Comparison of ENCODE assay signal across 8 cellular contexts in genomic region chr5:61277190-61277589, GRCh38. TPM values are rescaled to one million over a fixed set of nuclear protein-coding genes. Genes with fewer than 3 reads are reported as not detected.
DNase-seq lines count a peak whose midpoint lies in the region; ATAC-seq, FAIRE-seq and TF ChIP-seq lines count a peak whose summit lies in the region.

No MANE protein-coding gene starts in this region.

- H3K27ac ChIP-seq in cardiac muscle cell = no peak overlapping the region

- FAIRE-seq in GM12892 (lab: Jason Lieb, UNC) = no peak

- CTCF ChIA-PET in activated CD8-positive, alpha-beta memory T cell treated with anti-CD3 and anti-CD28 coated beads, Interleukin-2, amount 10 ng/mL, durations not matched to agents 7 days and 5 days (lab: Charles Lee) = interaction anchor here (0.7 kb wide), 1 partner anchor 578 kb away, joined by 3 read pairs; no protein-coding TSS in a partner anchor

- no peak overlapping the region for H3K27ac Mint-ChIP-seq in activated CD8-positive, alpha-beta memory T cell treated with anti-CD3 and anti-CD28 coated beads, Interleukin-2, amount 10 ng/mL, durations not matched to agents 7 days and 5 days
- peak overlapping the region; percentile 79 for H3K27ac Mint-ChIP-seq in T-helper 17 cell

- H3K9me3 Mint-ChIP-seq in activated CD8-positive, alpha-beta memory T cell treated with anti-CD3 and anti-CD28 coated beads, Interleukin-2, amount 10 ng/mL, durations not matched to agents 7 days and 5 days (ENCODE audit: low read depth) = no peaks in the 10 kb centered on the region

- no peak for TF ChIP-seq POLR2A in GM12892 (IDR thresholded peaks at IDR 0.05; ENCODE audit: low read depth, low read length)

- no peaks in the 10 kb centered on the region for H3K27me3 ChIP-seq in cardiac muscle cell

- no peaks in the 10 kb centered on the region for H3K36me3 Mint-ChIP-seq in activated CD8-positive, alpha-beta memory T cell treated with anti-CD3 and anti-CD28 coated beads, Interleukin-2, amount 10 ng/mL, durations not matched to agents 7 days and 5 days
- no peaks in the 10 kb centered on the region for H3K36me3 Mint-ChIP-seq in T-helper 17 cell (ENCODE audit: low read depth)

- H3K4me3 Mint-ChIP-seq in activated CD8-positive, alpha-beta memory T cell treated with anti-CD3 and anti-CD28 coated beads, Interleukin-2, amount 10 ng/mL, durations not matched to agents 7 days and 5 days = peak overlapping the region; percentile 13
- H3K4me3 Mint-ChIP-seq in T-helper 17 cell = peak overlapping the region; percentile 73

- no peak for ATAC-seq in activated CD8-positive, alpha-beta memory T cell treated with anti-CD3 and anti-CD28 coated beads, Interleukin-2, amount 10 ng/mL, durations not matched to agents 7 days and 5 days
- ATAC-seq in T-helper 17 cell = peak; percentile 32
- ATAC-seq in stimulated activated naive CD8-positive, alpha-beta T cell treated with anti-CD3 and anti-CD28 coated beads, Interleukin-15, Interleukin-2, amounts not matched to agents 100 U/mL and 50 U/mL, for 24 hours = peak; percentile 34

- H3K36me3 ChIP-seq in cardiac muscle cell = no peaks in the 10 kb centered on the region

- peaks cover 18% of the 10 kb centered on the region for H3K4me1 Mint-ChIP-seq in activated CD8-positive, alpha-beta memory T cell treated with anti-CD3 and anti-CD28 coated beads, Interleukin-2, amount 10 ng/mL, durations not matched to agents 7 days and 5 days
- H3K4me1 Mint-ChIP-seq in T-helper 17 cell = peaks cover 15% of the 10 kb centered on the region

- DNase-seq in activated CD8-positive, alpha-beta memory T cell treated with anti-CD3 and anti-CD28 coated beads, Interleukin-2, amount 10 ng/mL, durations not matched to agents 7 days and 5 days = no peak
- no peak for DNase-seq in activated CD8-positive, alpha-beta memory T cell treated with anti-CD3 and anti-CD28 coated beads, Interleukin-2, amount 50 U/mL, for 48 hours
- DNase-seq in T-helper 17 cell = no peak
- peak in 1 of 2 donors; percentile 69 for DNase-seq in cardiac muscle cell (ENCODE audit: low read depth in 1 of 2, low spot score in 1 of 2)
- no peak for DNase-seq in stimulated activated naive CD8-positive, alpha-beta T cell treated with anti-CD3 and anti-CD28 coated beads, Interleukin-15, Interleukin-2, amounts not matched to agents 100 U/mL and 50 U/mL, for 24 hours
- no peak for DNase-seq in OCI-M2 (lab: John Stamatoyannopoulos, UW; ENCODE audit: unreplicated experiment)
- no peak for DNase-seq in mucosa of gallbladder (ENCODE audit: low spot score)
- DNase-seq in GM12892 (ENCODE audit: insufficient read length) = no peak

- H3K27me3 Mint-ChIP-seq in activated CD8-positive, alpha-beta memory T cell treated with anti-CD3 and anti-CD28 coated beads, Interleukin-2, amount 10 ng/mL, durations not matched to agents 7 days and 5 days = peaks cover 3% of the 10 kb centered on the region
- no peaks in the 10 kb centered on the region for H3K27me3 Mint-ChIP-seq in T-helper 17 cell

- H3K4me3 ChIP-seq in cardiac muscle cell = no peak overlapping the region

- H3K9me3 ChIP-seq in T-helper 17 cell (ENCODE audit: control insufficient read depth, low read length, poor library complexity, severe bottlenecking) (no peaks in the 10 kb centered on the region), cardiac muscle cell (ENCODE audit: low read depth) (no peaks in the 10 kb centered on the region)

- TF ChIP-seq CTCF in cardiac muscle cell (IDR thresholded peaks at IDR 0.05; ENCODE audit: low read depth, low read length) = peak; percentile 45

- H3K4me1 ChIP-seq in cardiac muscle cell (ENCODE audit: low read depth) = no peaks in the 10 kb centered on the region

RNA-seq across cellular contexts. Expression of gene ZSWIM6, which starts 54.9 kb away (rescaled TPM):
- 1 to 10 TPM; 5.9 to 7.6 TPM for total RNA-seq in activated CD8-positive, alpha-beta memory T cell treated with anti-CD3 and anti-CD28 coated beads, Interleukin-2, amount 10 ng/mL, durations not matched to agents 7 days and 5 days
- total RNA-seq in T-helper 17 cell (1 to 10 TPM; 6.5 to 8.7 TPM), cardiac muscle cell (7.8 and 8.3 TPM in 2 replicates), mucosa of gallbladder (23.5 TPM)
- polyA plus RNA-seq in cardiac muscle cell = 3.4 and 8.3 TPM in 2 replicates
- 1.4 TPM for polyA plus RNA-seq in GM12892 (2012; ENCODE audit: missing spikeins)
